In the genomic region with DNA sequence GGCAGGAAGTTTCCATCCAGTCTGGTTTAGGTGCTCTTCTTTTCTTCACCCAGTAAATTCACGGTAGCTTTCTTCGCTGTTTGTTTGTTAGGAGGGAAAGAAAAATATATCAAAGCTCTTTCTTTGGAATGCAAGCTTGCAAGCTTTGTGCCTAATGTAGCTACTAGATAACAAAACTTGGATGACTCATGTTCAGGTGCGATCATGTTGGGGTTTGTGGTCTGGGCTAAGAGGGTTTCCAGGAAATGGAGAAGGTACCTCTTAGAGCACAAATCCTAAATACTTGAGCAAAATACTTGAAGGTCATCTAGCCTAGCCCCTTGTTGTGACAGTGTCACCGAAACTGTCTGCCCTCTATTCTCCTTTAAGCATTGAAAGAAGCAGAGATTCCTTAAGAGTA, we compare ENCODE assay signal across 8 cellular contexts. TPM values are rescaled to one million over a fixed set of nuclear protein-coding genes. Genes with fewer than 3 reads are reported as not detected.
DNase-seq lines count a peak whose midpoint lies in the region; ATAC-seq, FAIRE-seq and TF ChIP-seq lines count a peak whose summit lies in the region.

No MANE protein-coding gene starts in this region.

- H3K4me2 ChIP-seq in GM23338 = no peak overlapping the region

- peak; percentile 19 for DNase-seq in GM23338 (ENCODE audit: low spot score)
- DNase-seq in bronchial epithelial cell (ENCODE audit: low read depth) = peak; percentile 89
- DNase-seq in stimulated activated CD4-positive, alpha-beta T cell treated with anti-CD3 and anti-CD28 coated beads, Interleukin-4, amount 100 ng/mL, for 24 hours = peak; percentile 56
- no peak for DNase-seq in AG20443 (ENCODE audit: low spot score)
- no peak for DNase-seq in NCI-H69 (lab: John Stamatoyannopoulos, UW)
- DNase-seq in GM19240 (ENCODE audit: insufficient read length, low spot score) = no peak

- peaks cover 10% of the 10 kb centered on the region; the same call in 1 of the 2 replicates for H3K4me1 ChIP-seq in GM23338 (ENCODE audit: insufficient read depth)

- no peak overlapping the region for H2AFZ ChIP-seq in GM23338

- no peaks in the 10 kb centered on the region for H3K9me2 ChIP-seq in GM23338 (ENCODE audit: insufficient read depth)

- H3K9me3 Mint-ChIP-seq in GM23338 = no peaks in the 10 kb centered on the region
- no peaks in the 10 kb centered on the region for H3K9me3 Mint-ChIP-seq in T-helper 1 cell treated with Interleukin-12 subunit alpha and Interleukin-12 subunit beta and Interleukin-4 antibody, amounts not matched to agents 30 μg/mL and 1 μg/mL, for 36 hours

- no peak overlapping the region for H3K4me3 ChIP-seq in GM23338
- H3K4me3 ChIP-seq in bronchial epithelial cell (ENCODE audit: low read depth, low read length) = no peak overlapping the region

- ATAC-seq in GM23338 (no peak), HG03520 (IDR thresholded peaks at IDR 0.05; ENCODE audit: unreplicated experiment) (no peak)

- H3K36me3 Mint-ChIP-seq in GM23338 (ENCODE audit: low read depth) = peaks cover 41% of the 10 kb centered on the region; the same call in 2 of the 3 replicates
- peaks cover 45% of the 10 kb centered on the region for H3K36me3 Mint-ChIP-seq in T-helper 1 cell treated with Interleukin-12 subunit alpha and Interleukin-12 subunit beta and Interleukin-4 antibody, amounts not matched to agents 30 μg/mL and 1 μg/mL, for 36 hours (ENCODE audit: low read depth)

- H3K27me3 ChIP-seq in GM23338 (ENCODE audit: insufficient read depth) (no peaks in the 10 kb centered on the region), bronchial epithelial cell (ENCODE audit: control insufficient read depth, insufficient read depth, low read length) (no peaks in the 10 kb centered on the region)

- H3K4me3 Mint-ChIP-seq in GM23338 = no peak overlapping the region
- H3K4me3 Mint-ChIP-seq in T-helper 1 cell treated with Interleukin-12 subunit alpha and Interleukin-12 subunit beta and Interleukin-4 antibody, amounts not matched to agents 30 μg/mL and 1 μg/mL, for 36 hours = peak overlapping the region; percentile 60

- peaks cover 27% of the 10 kb centered on the region; the same call in 2 of the 3 replicates for H3K4me1 Mint-ChIP-seq in GM23338
- H3K4me1 Mint-ChIP-seq in T-helper 1 cell treated with Interleukin-12 subunit alpha and Interleukin-12 subunit beta and Interleukin-4 antibody, amounts not matched to agents 30 μg/mL and 1 μg/mL, for 36 hours (ENCODE audit: low read depth) = peaks cover 36% of the 10 kb centered on the region

- peak overlapping the region; percentile 84 for H3K27ac ChIP-seq in GM23338 (ENCODE audit: low read depth)

- H3K36me3 ChIP-seq in GM23338 (ENCODE audit: insufficient read depth) (no peaks in the 10 kb centered on the region; the same call in 1 of the 2 replicates), bronchial epithelial cell (ENCODE audit: control insufficient read depth, insufficient read depth, low read length) (peaks cover 5% of the 10 kb centered on the region)

- H3F3A ChIP-seq in GM23338 (replicated peaks; ENCODE audit: low read depth) = no peaks in the 10 kb centered on the region

- H4K20me1 ChIP-seq in GM23338 (replicated peaks; ENCODE audit: insufficient read depth) = peaks cover 4% of the 10 kb centered on the region; the same call in 1 of the 2 replicates

- TF ChIP-seq CTCF in GM23338 (conservative IDR thresholded peaks at IDR 0.05; ENCODE audit: low read depth in 2 of 2) (no peak), bronchial epithelial cell (IDR thresholded peaks at IDR 0.05; ENCODE audit: insufficient read depth, low read length, severe bottlenecking) (no peak)

- peaks cover 5% of the 10 kb centered on the region for H3K27me3 Mint-ChIP-seq in GM23338 (ENCODE audit: insufficient read depth, low read depth, poor library complexity)
- H3K27me3 Mint-ChIP-seq in T-helper 1 cell treated with Interleukin-12 subunit alpha and Interleukin-12 subunit beta and Interleukin-4 antibody, amounts not matched to agents 30 μg/mL and 1 μg/mL, for 36 hours (ENCODE audit: low read depth) = no peaks in the 10 kb centered on the region

- no peaks in the 10 kb centered on the region; the same call in 1 of the 2 replicates for H3K79me2 ChIP-seq in GM23338 (replicated peaks; ENCODE audit: insufficient read depth)

- H3K27ac Mint-ChIP-seq in GM23338 = peak overlapping the region; percentile 49; the same call in 1 of the 2 replicates
- peak overlapping the region; percentile 77 for H3K27ac Mint-ChIP-seq in T-helper 1 cell treated with Interleukin-12 subunit alpha and Interleukin-12 subunit beta and Interleukin-4 antibody, amounts not matched to agents 30 μg/mL and 1 μg/mL, for 36 hours

- FAIRE-seq in bronchial epithelial cell (lab: Jason Lieb, UNC) = no peak

TF ChIP-seq in GM23338, 12 proteins besides CTCF, POLR2A, EP300 and RAD21:
- TF ChIP-seq CREB1 (CRISPR knock-in tag; IDR thresholded peaks at IDR 0.05; ENCODE audit: low read depth) (no peak), EZH2phosphoT487 (IDR thresholded peaks at IDR 0.05; ENCODE audit: unreplicated experiment) (no peak), STAT1 (IDR thresholded peaks at IDR 0.05; ENCODE audit: unreplicated experiment) (no peak), ZNF331 (CRISPR knock-in tag; IDR thresholded peaks at IDR 0.05; ENCODE audit: low read depth) (no peak), JUNB (IDR thresholded peaks at IDR 0.05; ENCODE audit: unreplicated experiment) (no peak), NANOG (IDR thresholded peaks at IDR 0.05; ENCODE audit: borderline replicate concordance) (no peak)
- TF ChIP-seq, protein P1, sequence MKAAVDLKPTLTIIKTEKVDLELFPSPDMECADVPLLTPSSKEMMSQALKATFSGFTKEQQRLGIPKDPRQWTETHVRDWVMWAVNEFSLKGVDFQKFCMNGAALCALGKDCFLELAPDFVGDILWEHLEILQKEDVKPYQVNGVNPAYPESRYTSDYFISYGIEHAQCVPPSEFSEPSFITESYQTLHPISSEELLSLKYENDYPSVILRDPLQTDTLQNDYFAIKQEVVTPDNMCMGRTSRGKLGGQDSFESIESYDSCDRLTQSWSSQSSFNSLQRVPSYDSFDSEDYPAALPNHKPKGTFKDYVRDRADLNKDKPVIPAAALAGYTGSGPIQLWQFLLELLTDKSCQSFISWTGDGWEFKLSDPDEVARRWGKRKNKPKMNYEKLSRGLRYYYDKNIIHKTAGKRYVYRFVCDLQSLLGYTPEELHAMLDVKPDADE (IDR thresholded peaks at IDR 0.05) = no peak
- TF ChIP-seq, protein P2, sequence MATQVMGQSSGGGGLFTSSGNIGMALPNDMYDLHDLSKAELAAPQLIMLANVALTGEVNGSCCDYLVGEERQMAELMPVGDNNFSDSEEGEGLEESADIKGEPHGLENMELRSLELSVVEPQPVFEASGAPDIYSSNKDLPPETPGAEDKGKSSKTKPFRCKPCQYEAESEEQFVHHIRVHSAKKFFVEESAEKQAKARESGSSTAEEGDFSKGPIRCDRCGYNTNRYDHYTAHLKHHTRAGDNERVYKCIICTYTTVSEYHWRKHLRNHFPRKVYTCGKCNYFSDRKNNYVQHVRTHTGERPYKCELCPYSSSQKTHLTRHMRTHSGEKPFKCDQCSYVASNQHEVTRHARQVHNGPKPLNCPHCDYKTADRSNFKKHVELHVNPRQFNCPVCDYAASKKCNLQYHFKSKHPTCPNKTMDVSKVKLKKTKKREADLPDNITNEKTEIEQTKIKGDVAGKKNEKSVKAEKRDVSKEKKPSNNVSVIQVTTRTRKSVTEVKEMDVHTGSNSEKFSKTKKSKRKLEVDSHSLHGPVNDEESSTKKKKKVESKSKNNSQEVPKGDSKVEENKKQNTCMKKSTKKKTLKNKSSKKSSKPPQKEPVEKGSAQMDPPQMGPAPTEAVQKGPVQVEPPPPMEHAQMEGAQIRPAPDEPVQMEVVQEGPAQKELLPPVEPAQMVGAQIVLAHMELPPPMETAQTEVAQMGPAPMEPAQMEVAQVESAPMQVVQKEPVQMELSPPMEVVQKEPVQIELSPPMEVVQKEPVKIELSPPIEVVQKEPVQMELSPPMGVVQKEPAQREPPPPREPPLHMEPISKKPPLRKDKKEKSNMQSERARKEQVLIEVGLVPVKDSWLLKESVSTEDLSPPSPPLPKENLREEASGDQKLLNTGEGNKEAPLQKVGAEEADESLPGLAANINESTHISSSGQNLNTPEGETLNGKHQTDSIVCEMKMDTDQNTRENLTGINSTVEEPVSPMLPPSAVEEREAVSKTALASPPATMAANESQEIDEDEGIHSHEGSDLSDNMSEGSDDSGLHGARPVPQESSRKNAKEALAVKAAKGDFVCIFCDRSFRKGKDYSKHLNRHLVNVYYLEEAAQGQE (IDR thresholded peaks at IDR 0.05; ENCODE audit: unreplicated experiment) = no peak

RNA-seq across cellular contexts. Expression of a gene that starts 17.7 kb away (rescaled TPM):
- 104 and 144 TPM in 2 replicates for total RNA-seq in GM23338 (2014; rRNA removed; shearing (Covaris generic))
- polyA plus RNA-seq in GM23338 (2016; fragmentation: Nextera tagmentation; extraction: Ambion mirVana) = 368 and 406 TPM in 2 replicates
- 109 TPM in 2 replicates for total RNA-seq in bronchial epithelial cell

RNA-seq across cellular contexts. Expression of a gene that starts 43.3 kb away (rescaled TPM):
- 30.3 and 32.5 TPM in 2 replicates for total RNA-seq in GM23338 (2014; rRNA removed; shearing (Covaris generic))
- 109 and 111 TPM in 2 replicates for polyA plus RNA-seq in GM23338 (2016; fragmentation: Nextera tagmentation; extraction: Ambion mirVana)
- 26.3 and 50.2 TPM in 2 replicates for total RNA-seq in bronchial epithelial cell

Comparison
In these comparisons a context has a peak if more than half of its experiments do, and no peak if none do; other contexts are left out.
1. DNase-seq: peak in GM23338 (single experiment), bronchial epithelial cell (single experiment) and stimulated activated CD4-positive, alpha-beta T cell treated with anti-CD3 and anti-CD28 coated beads, Interleukin-4, amount 100 ng/mL, for 24 hours (single experiment); none in AG20443 (single experiment), NCI-H69 (single experiment) and GM19240 (single experiment).